Comparison of ENCODE assay signal across 19 cellular contexts in the genomic region with DNA sequence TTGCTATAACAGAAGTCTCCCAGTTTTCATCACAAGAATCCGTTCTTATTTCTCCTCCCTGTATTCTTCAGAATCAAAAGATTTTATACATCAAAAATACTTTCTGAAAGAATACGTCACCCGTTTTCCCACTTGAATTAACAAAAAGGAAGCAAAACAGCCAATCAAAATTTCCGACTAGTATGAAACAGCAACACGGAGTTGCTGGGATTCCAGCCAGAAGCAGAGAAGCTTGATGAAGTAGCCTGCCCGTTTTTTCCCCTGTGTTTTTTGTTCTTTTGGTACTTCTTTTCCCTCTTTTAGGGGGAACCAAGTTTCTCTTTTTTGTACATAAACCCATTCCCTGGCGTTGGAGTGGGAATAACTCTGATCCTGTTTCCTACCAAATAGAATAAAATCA. TPM values are rescaled to one million over a fixed set of nuclear protein-coding genes. Genes with fewer than 3 reads are reported as not detected.
DNase-seq lines count a peak whose midpoint lies in the region; ATAC-seq, FAIRE-seq and TF ChIP-seq lines count a peak whose summit lies in the region.
"Had no signal": no experiment of that assay in that cellular context is flagged by ENCODE, and none has a peak within 500 bp of the region (broad histone marks: within the 10 kb centered on the region; RNA-seq: fewer than 3 reads in every experiment).

No MANE protein-coding gene starts in this region.

- ATAC-seq in memory B cell (ENCODE audit: low read depth) (no peak), HG02623 (IDR thresholded peaks at IDR 0.05; ENCODE audit: unreplicated experiment) (no peak)
- ATAC-seq: activated CD4-positive, alpha-beta T cell treated with anti-CD3 and anti-CD28 coated beads for 36 hours had no signal

- peak; percentile 36 for DNase-seq in M059J (ENCODE audit: low read depth)
- peak; percentile 41 to 58 for DNase-seq in cardiac fibroblast (ENCODE audit: low read depth in 2 of 2)
- DNase-seq in memory B cell (ENCODE audit: low spot score in 2 of 2) = no peak
- no peak for DNase-seq in NCI-H2107 (lab: John Stamatoyannopoulos, UW)
- no peak for DNase-seq in small intestine
- DNase-seq: activated CD4-positive, alpha-beta T cell treated with anti-CD3 and anti-CD28 coated beads for 36 hours; activated effector memory CD4-positive, alpha-beta T cell treated with Interleukin-2 at 50 U/mL for 16 hours; adrenal gland; Caco-2; central memory CD4-positive, alpha-beta T cell; esophagus squamous epithelium; NCI-H187; NCI-H446 treated with DMSO at 0.1 percent for 48 hours; RPMI8226; stimulated activated naive CD4-positive, alpha-beta T cell; thyroid gland had no signal

- peak overlapping the region; percentile 97 for H3K27ac Mint-ChIP-seq in memory B cell
- H3K27ac Mint-ChIP-seq: activated CD4-positive, alpha-beta T cell treated with anti-CD3 and anti-CD28 coated beads for 36 hours had no signal

- TF ChIP-seq CTCF in cardiac fibroblast (IDR thresholded peaks at IDR 0.05; ENCODE audit: low read depth, low read length) = no peak

- peak overlapping the region; percentile 14 for H3K4me3 Mint-ChIP-seq in memory B cell
- H3K4me3 Mint-ChIP-seq: activated CD4-positive, alpha-beta T cell treated with anti-CD3 and anti-CD28 coated beads for 36 hours had no signal

- WGBS in small intestine, 3 donors = 68 to 93% (median 87%) methylated on average over 7 of the region's 7 CpGs

- H3K27ac ChIP-seq in skeletal muscle tissue (ENCODE audit: low read depth, low read length) (peak overlapping the region; percentile 59), small intestine (ENCODE audit: low read depth in 1 of 2, low read length in 1 of 2) (no peak overlapping the region)
- H3K27ac ChIP-seq: adrenal gland had no signal

- FAIRE-seq in small intestine (lab: Jason Lieb, UNC) = no peak

- peaks cover 3 to 17% (median 15%) of the 10 kb centered on the region in 3 donors for H3K36me3 ChIP-seq in skeletal muscle tissue (ENCODE audit: control insufficient read depth in 3 of 3, insufficient read depth in 3 of 3, low read length in 3 of 3)
- H3K36me3 ChIP-seq in small intestine (ENCODE audit: control insufficient read depth in 2 of 2, insufficient read depth in 2 of 2, low read length in 2 of 2) = no peaks in the 10 kb centered on the region
- H3K36me3 ChIP-seq: adrenal gland, esophagus squamous epithelium, thyroid gland had no signal

- H3K9me3 ChIP-seq in skeletal muscle tissue (ENCODE audit: control insufficient read depth in 3 of 3, low read length in 3 of 3) = no peaks in the 10 kb centered on the region
- H3K9me3 ChIP-seq in small intestine (ENCODE audit: control insufficient read depth, low read depth) = no peaks in the 10 kb centered on the region
- H3K9me3 ChIP-seq: adrenal gland, Caco-2, esophagus squamous epithelium, thyroid gland had no signal

- no peaks in the 10 kb centered on the region for H3K27me3 ChIP-seq in skeletal muscle tissue (ENCODE audit: control insufficient read depth in 3 of 3, insufficient read depth in 3 of 3, low read length in 3 of 3)
- H3K27me3 ChIP-seq in small intestine (ENCODE audit: control insufficient read depth in 2 of 2, insufficient read depth in 2 of 2, low read length in 2 of 2) = no peaks in the 10 kb centered on the region
- H3K27me3 ChIP-seq: adrenal gland, esophagus squamous epithelium, thyroid gland had no signal

- H3K4me3 ChIP-seq in cardiac fibroblast (replicated peaks in 1 of 2; ENCODE audit: low read depth in 2 of 2, low read length in 2 of 2) = no peak overlapping the region
- H3K4me3 ChIP-seq in skeletal muscle tissue (ENCODE audit: low read length in 3 of 3) = no peak overlapping the region
- no peak overlapping the region for H3K4me3 ChIP-seq in small intestine (ENCODE audit: low read depth in 1 of 2, low read length in 2 of 2)
- H3K4me3 ChIP-seq: adrenal gland, esophagus squamous epithelium, thyroid gland had no signal

- H3K27me3 Mint-ChIP-seq in memory B cell = no peaks in the 10 kb centered on the region
- H3K27me3 Mint-ChIP-seq: activated CD4-positive, alpha-beta T cell treated with anti-CD3 and anti-CD28 coated beads for 36 hours had no signal

- peaks cover 6% of the 10 kb centered on the region for H3K36me3 Mint-ChIP-seq in memory B cell

- H3K4me1 ChIP-seq in skeletal muscle tissue (ENCODE audit: control insufficient read depth in 3 of 3, insufficient read depth in 3 of 3, low read length in 3 of 3) (peaks cover 16 to 26% (median 16%) of the 10 kb centered on the region in 3 donors), small intestine (ENCODE audit: control insufficient read depth in 2 of 2, insufficient read depth in 1 of 2, low read depth in 1 of 2, low read length in 1 of 2) (no peaks in the 10 kb centered on the region)
- H3K4me1 ChIP-seq: esophagus squamous epithelium, thyroid gland had no signal

- H3K9ac ChIP-seq in skeletal muscle tissue (ENCODE audit: low read depth in 1 of 3, low read length in 3 of 3) = peak overlapping the region in 2 of 3 donors; percentile 9 to 20

- H3K4me1 Mint-ChIP-seq in memory B cell = peaks cover 39% of the 10 kb centered on the region

- H3K9me3 Mint-ChIP-seq in memory B cell = no peaks in the 10 kb centered on the region

RNA-seq across cellular contexts. Expression of a gene that starts 14.6 kb away (rescaled TPM):
- total RNA-seq in M059J (2014; rRNA removed; shearing (Covaris generic)) = 0.10 and 0.17 TPM in 2 replicates
- 60.0 TPM for total RNA-seq in skeletal muscle tissue
- polyA plus RNA-seq in small intestine = under 1 TPM in 2 of 3 donors, not detected in 1; 0.27 to 0.54 TPM
- total RNA-seq: Caco-2 had no signal
- polyA plus RNA-seq: neural cell had no signal

Comparison
In these comparisons a context has a peak if more than half of its experiments do, and no peak if none do; other contexts are left out.
1. DNase-seq: peak in M059J (single experiment) and cardiac fibroblast (2 of 2); none in memory B cell (0 of 2), NCI-H2107 (single experiment) and small intestine (single experiment).
2. RNA of a gene that starts 14.6 kb away (total RNA-seq): 60.0 TPM in skeletal muscle tissue (single experiment); 0.10 to 0.17 TPM in M059J; every median in the first group is over 10 times any median in the second.